In genomic region chr5:132369471-132370240, GRCh38 we compare ENCODE assay signal across 1 cellular context.
TF ChIP-seq lines count a peak whose summit lies in the region.

Gene SLC22A5 (plus strand): TSS chr5:132369710. CDS start chr5:132369973, 263 bp downstream.

TF ChIP-seq in HepG2, 621 proteins besides CTCF, POLR2A, EP300 and RAD21 (continued from another document and continues in another):
- no peak for TF ChIP-seq ZHX2 (IDR thresholded peaks at IDR 0.05; ENCODE audit: low read depth)
- peak; percentile 85 for TF ChIP-seq ZHX2 (CRISPR knock-in tag; IDR thresholded peaks at IDR 0.05; ENCODE audit: borderline replicate concordance)
- peak; percentile 75; the same call in 1 of the 2 replicates for TF ChIP-seq ZNF674 (CRISPR knock-in tag; IDR thresholded peaks at IDR 0.05; ENCODE audit: low read depth)
- TF ChIP-seq, protein P1, sequence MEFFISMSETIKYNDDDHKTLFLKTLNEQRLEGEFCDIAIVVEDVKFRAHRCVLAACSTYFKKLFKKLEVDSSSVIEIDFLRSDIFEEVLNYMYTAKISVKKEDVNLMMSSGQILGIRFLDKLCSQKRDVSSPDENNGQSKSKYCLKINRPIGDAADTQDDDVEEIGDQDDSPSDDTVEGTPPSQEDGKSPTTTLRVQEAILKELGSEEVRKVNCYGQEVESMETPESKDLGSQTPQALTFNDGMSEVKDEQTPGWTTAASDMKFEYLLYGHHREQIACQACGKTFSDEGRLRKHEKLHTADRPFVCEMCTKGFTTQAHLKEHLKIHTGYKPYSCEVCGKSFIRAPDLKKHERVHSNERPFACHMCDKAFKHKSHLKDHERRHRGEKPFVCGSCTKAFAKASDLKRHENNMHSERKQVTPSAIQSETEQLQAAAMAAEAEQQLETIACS (CRISPR knock-in tag; IDR thresholded peaks at IDR 0.05), result peak; percentile 73; the same call in 1 of the 2 replicates
- TF ChIP-seq, protein P2, sequence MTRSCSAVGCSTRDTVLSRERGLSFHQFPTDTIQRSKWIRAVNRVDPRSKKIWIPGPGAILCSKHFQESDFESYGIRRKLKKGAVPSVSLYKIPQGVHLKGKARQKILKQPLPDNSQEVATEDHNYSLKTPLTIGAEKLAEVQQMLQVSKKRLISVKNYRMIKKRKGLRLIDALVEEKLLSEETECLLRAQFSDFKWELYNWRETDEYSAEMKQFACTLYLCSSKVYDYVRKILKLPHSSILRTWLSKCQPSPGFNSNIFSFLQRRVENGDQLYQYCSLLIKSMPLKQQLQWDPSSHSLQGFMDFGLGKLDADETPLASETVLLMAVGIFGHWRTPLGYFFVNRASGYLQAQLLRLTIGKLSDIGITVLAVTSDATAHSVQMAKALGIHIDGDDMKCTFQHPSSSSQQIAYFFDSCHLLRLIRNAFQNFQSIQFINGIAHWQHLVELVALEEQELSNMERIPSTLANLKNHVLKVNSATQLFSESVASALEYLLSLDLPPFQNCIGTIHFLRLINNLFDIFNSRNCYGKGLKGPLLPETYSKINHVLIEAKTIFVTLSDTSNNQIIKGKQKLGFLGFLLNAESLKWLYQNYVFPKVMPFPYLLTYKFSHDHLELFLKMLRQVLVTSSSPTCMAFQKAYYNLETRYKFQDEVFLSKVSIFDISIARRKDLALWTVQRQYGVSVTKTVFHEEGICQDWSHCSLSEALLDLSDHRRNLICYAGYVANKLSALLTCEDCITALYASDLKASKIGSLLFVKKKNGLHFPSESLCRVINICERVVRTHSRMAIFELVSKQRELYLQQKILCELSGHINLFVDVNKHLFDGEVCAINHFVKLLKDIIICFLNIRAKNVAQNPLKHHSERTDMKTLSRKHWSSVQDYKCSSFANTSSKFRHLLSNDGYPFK (CRISPR knock-in tag; IDR thresholded peaks at IDR 0.05; ENCODE audit: borderline replicate concordance), result peak; percentile 21; the same call in 1 of the 2 replicates
- TF ChIP-seq, protein P3, sequence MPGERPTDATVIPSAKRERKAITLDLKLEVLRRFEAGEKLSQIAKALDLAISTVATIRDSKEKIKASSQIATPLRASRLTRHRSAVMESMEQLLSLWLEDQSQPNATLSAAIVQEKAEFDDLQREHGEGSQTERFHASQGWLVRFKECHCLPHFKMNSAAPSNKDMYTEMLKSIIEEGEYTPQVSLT (CRISPR knock-in tag; IDR thresholded peaks at IDR 0.05; ENCODE audit: borderline replicate concordance, low read depth), result no peak
- TF ChIP-seq ZNF224 (CRISPR knock-in tag; IDR thresholded peaks at IDR 0.05), result no peak
- TF ChIP-seq, protein P4, sequence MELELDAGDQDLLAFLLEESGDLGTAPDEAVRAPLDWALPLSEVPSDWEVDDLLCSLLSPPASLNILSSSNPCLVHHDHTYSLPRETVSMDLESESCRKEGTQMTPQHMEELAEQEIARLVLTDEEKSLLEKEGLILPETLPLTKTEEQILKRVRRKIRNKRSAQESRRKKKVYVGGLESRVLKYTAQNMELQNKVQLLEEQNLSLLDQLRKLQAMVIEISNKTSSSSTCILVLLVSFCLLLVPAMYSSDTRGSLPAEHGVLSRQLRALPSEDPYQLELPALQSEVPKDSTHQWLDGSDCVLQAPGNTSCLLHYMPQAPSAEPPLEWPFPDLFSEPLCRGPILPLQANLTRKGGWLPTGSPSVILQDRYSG (CRISPR knock-in tag; IDR thresholded peaks at IDR 0.05), result peak; percentile 90; the same call in 1 of the 2 replicates
- peak; percentile 88 for TF ChIP-seq TOPORS (CRISPR knock-in tag; IDR thresholded peaks at IDR 0.05)
- no peak for TF ChIP-seq SOX6 (IDR thresholded peaks at IDR 0.05)
- no peak for TF ChIP-seq SOX6 (CRISPR knock-in tag; IDR thresholded peaks at IDR 0.05)
- TF ChIP-seq ZNF292 (CRISPR knock-in tag; IDR thresholded peaks at IDR 0.05; ENCODE audit: borderline replicate concordance, low read depth), result no peak; the same call in 1 of the 2 replicates
- 0 out of 2 replicates have a peak, but pooled peaks have one; percentile 31 for TF ChIP-seq ETV6 (CRISPR knock-in tag; conservative IDR thresholded peaks at IDR 0.05)
- TF ChIP-seq ZNF768 (CRISPR knock-in tag; IDR thresholded peaks at IDR 0.05), result peak; percentile 71; the same call in 1 of the 2 replicates
- peak; percentile 79; the same call in 1 of the 2 replicates for TF ChIP-seq ZNF704 (CRISPR knock-in tag; IDR thresholded peaks at IDR 0.05; ENCODE audit: borderline replicate concordance)
- TF ChIP-seq KLF16 (CRISPR knock-in tag; IDR thresholded peaks at IDR 0.05), result peak in 1 of 2 experiments; percentile 62; a peak in 2 of 4 replicates
- no peak for TF ChIP-seq ZNF775 (CRISPR knock-in tag; IDR thresholded peaks at IDR 0.05; ENCODE audit: borderline replicate concordance)
- no peak for TF ChIP-seq ZNF879 (CRISPR knock-in tag; IDR thresholded peaks at IDR 0.05)
- no peak for TF ChIP-seq TCF7 (IDR thresholded peaks at IDR 0.05; ENCODE audit: low read depth)
- TF ChIP-seq FOXO1 (CRISPR knock-in tag; IDR thresholded peaks at IDR 0.05), result peak; percentile 31; the same call in 1 of the 2 replicates
- TF ChIP-seq ZNF629 (CRISPR knock-in tag; conservative IDR thresholded peaks at IDR 0.05), result peak; percentile 18; the same call in 1 of the 2 replicates
- TF ChIP-seq ZNF501 (CRISPR knock-in tag; IDR thresholded peaks at IDR 0.05), result peak; percentile 88
- no peak for TF ChIP-seq FOXK2 (IDR thresholded peaks at IDR 0.05)
- TF ChIP-seq PHF8 (CRISPR knock-in tag; IDR thresholded peaks at IDR 0.05), result peak; percentile 89
- peak; percentile 64; the same call in 1 of the 2 replicates for TF ChIP-seq RFXAP (CRISPR knock-in tag; IDR thresholded peaks at IDR 0.05; ENCODE audit: borderline replicate concordance)
- TF ChIP-seq PLRG1 (conservative IDR thresholded peaks at IDR 0.05), result no peak
- peak; percentile 65 for TF ChIP-seq ZNF607 (CRISPR knock-in tag; IDR thresholded peaks at IDR 0.05; ENCODE audit: borderline replicate concordance)
- TF ChIP-seq, protein P5, sequence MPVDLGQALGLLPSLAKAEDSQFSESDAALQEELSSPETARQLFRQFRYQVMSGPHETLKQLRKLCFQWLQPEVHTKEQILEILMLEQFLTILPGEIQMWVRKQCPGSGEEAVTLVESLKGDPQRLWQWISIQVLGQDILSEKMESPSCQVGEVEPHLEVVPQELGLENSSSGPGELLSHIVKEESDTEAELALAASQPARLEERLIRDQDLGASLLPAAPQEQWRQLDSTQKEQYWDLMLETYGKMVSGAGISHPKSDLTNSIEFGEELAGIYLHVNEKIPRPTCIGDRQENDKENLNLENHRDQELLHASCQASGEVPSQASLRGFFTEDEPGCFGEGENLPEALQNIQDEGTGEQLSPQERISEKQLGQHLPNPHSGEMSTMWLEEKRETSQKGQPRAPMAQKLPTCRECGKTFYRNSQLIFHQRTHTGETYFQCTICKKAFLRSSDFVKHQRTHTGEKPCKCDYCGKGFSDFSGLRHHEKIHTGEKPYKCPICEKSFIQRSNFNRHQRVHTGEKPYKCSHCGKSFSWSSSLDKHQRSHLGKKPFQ (CRISPR knock-in tag; IDR thresholded peaks at IDR 0.05; ENCODE audit: insufficient replicate concordance), result peak; percentile 47
- 0 out of 2 replicates have a peak, but pooled peaks have one; percentile 55 for TF ChIP-seq MTERF4 (CRISPR knock-in tag; IDR thresholded peaks at IDR 0.05)
- no peak for TF ChIP-seq SETDB1 (CRISPR knock-in tag; IDR thresholded peaks at IDR 0.05; ENCODE audit: borderline replicate concordance)
- peak; percentile 78 for TF ChIP-seq FOXC1 (CRISPR knock-in tag; IDR thresholded peaks at IDR 0.05; ENCODE audit: borderline replicate concordance)
- TF ChIP-seq, protein P6, sequence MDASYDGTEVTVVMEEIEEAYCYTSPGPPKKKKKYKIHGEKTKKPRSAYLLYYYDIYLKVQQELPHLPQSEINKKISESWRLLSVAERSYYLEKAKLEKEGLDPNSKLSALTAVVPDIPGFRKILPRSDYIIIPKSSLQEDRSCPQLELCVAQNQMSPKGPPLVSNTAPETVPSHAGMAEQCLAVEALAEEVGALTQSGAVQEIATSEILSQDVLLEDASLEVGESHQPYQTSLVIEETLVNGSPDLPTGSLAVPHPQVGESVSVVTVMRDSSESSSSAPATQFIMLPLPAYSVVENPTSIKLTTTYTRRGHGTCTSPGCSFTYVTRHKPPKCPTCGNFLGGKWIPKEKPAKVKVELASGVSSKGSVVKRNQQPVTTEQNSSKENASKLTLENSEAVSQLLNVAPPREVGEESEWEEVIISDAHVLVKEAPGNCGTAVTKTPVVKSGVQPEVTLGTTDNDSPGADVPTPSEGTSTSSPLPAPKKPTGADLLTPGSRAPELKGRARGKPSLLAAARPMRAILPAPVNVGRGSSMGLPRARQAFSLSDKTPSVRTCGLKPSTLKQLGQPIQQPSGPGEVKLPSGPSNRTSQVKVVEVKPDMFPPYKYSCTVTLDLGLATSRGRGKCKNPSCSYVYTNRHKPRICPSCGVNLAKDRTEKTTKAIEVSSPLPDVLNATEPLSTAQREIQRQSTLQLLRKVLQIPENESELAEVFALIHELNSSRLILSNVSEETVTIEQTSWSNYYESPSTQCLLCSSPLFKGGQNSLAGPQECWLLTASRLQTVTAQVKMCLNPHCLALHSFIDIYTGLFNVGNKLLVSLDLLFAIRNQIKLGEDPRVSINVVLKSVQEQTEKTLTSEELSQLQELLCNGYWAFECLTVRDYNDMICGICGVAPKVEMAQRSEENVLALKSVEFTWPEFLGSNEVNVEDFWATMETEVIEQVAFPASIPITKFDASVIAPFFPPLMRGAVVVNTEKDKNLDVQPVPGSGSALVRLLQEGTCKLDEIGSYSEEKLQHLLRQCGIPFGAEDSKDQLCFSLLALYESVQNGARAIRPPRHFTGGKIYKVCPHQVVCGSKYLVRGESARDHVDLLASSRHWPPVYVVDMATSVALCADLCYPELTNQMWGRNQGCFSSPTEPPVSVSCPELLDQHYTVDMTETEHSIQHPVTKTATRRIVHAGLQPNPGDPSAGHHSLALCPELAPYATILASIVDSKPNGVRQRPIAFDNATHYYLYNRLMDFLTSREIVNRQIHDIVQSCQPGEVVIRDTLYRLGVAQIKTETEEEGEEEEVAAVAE (CRISPR knock-in tag; IDR thresholded peaks at IDR 0.05; ENCODE audit: borderline replicate concordance), result 0 out of 2 replicates have a peak, but pooled peaks have one; percentile 14
- TF ChIP-seq, protein P7, sequence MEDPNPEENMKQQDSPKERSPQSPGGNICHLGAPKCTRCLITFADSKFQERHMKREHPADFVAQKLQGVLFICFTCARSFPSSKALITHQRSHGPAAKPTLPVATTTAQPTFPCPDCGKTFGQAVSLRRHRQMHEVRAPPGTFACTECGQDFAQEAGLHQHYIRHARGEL (CRISPR knock-in tag; IDR thresholded peaks at IDR 0.05), result peak; percentile 51; the same call in 1 of the 2 replicates
- TF ChIP-seq, protein P8, sequence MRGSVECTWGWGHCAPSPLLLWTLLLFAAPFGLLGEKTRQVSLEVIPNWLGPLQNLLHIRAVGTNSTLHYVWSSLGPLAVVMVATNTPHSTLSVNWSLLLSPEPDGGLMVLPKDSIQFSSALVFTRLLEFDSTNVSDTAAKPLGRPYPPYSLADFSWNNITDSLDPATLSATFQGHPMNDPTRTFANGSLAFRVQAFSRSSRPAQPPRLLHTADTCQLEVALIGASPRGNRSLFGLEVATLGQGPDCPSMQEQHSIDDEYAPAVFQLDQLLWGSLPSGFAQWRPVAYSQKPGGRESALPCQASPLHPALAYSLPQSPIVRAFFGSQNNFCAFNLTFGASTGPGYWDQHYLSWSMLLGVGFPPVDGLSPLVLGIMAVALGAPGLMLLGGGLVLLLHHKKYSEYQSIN (CRISPR knock-in tag; IDR thresholded peaks at IDR 0.05; ENCODE audit: borderline replicate concordance), result peak; percentile 30; the same call in 1 of the 2 replicates
- TF ChIP-seq ZNF616 (CRISPR knock-in tag; IDR thresholded peaks at IDR 0.05; ENCODE audit: low read depth), result peak; percentile 37; the same call in 1 of the 2 replicates
- peak; percentile 48; the same call in 1 of the 2 replicates for TF ChIP-seq ZNF737 (CRISPR knock-in tag; IDR thresholded peaks at IDR 0.05; ENCODE audit: borderline replicate concordance)
